In genomic region chr6:15399651-15400470, GRCh38 we compare ENCODE assay signal across 8 cellular contexts.
DNase-seq lines count a peak whose midpoint lies in the region; TF ChIP-seq lines count a peak whose summit lies in the region.

No MANE protein-coding gene starts in this region.

- peak; percentile 84 for DNase-seq in EH (ENCODE audit: low read depth)
- peak; percentile 34 for DNase-seq in NCI-H2171 (lab: John Stamatoyannopoulos, UW)
- DNase-seq in astrocyte of the spinal cord (ENCODE audit: low read depth, low spot score) = peak; percentile 88
- peak; percentile 44 for DNase-seq in iPS-NIHi11 (ENCODE audit: low spot score)
- DNase-seq in skeletal muscle cell (ENCODE audit: low read depth) = peak; percentile 60
- no peak for DNase-seq in GM19240 (ENCODE audit: insufficient read length, low spot score)
- no peak for DNase-seq in stimulated activated CD4-positive, alpha-beta T cell treated with anti-CD3 and anti-CD28 coated beads, Interleukin-15, amount 100 ng/mL, for 24 hours
- no peak for DNase-seq in NAMALWA (ENCODE audit: low spot score)

- TF ChIP-seq CTCF in astrocyte of the spinal cord (IDR thresholded peaks at IDR 0.05; ENCODE audit: low read depth, low read length) = no peak

- in situ Hi-C loops in astrocyte of the spinal cord (cut with HindIII; ENCODE audit: low sequenced_read_pairs) = no loop called here

- peak overlapping the region; percentile 28 for H3K4me3 ChIP-seq in astrocyte of the spinal cord (ENCODE audit: low read depth, low read length)
- peak overlapping the region; percentile 31 for H3K4me3 ChIP-seq in skeletal muscle cell (ENCODE audit: low read depth, low read length)

Comparison
In these comparisons a context has a peak if more than half of its experiments do, and no peak if none do; other contexts are left out.
1. DNase-seq: peak in EH (single experiment), NCI-H2171 (single experiment), astrocyte of the spinal cord (single experiment), iPS-NIHi11 (single experiment) and skeletal muscle cell (single experiment); none in GM19240 (single experiment), stimulated activated CD4-positive, alpha-beta T cell treated with anti-CD3 and anti-CD28 coated beads, Interleukin-15, amount 100 ng/mL, for 24 hours (single experiment) and NAMALWA (single experiment).